27 cellular contexts compared by ENCODE assay signal in the genomic region with DNA sequence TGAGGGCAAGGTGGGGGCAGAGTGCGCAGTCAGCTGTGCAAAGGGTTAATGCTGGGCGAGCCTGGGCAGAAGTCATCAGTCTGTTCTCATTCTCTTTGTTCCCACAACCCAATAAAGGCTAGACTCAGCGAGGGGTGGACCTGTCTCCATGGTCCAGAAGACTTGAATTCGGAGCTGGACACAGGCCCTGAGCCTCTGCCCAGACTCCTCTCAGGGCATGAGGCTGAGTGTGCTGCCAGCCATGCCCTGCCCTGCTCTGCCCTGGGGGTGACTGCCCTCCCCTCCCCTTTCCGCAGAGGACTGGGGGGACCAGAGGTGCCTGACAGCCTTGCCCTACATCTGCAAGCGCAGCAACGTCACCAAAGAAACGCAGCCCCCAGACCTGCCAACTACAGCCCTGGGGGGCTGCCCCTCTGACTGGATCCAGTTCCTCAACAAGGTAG. TPM values are rescaled to one million over a fixed set of nuclear protein-coding genes. Genes with fewer than 3 reads are reported as not detected.
A peak's percentile ranks its signal among the peaks of the same experiment; 100 is the strongest.
DNase-seq lines count a peak whose midpoint lies in the region; ATAC-seq and TF ChIP-seq lines count a peak whose summit lies in the region.
"Had no signal": no experiment of that assay in that cellular context is flagged by ENCODE, and none has a peak within 500 bp of the region (broad histone marks: within the 10 kb centered on the region; RNA-seq: fewer than 3 reads in every experiment).

No MANE protein-coding gene starts in this region.

- H2BK12ac ChIP-seq in neuronal stem cell (ENCODE audit: low read length) (no peak overlapping the region), mesenchymal stem cell (ENCODE audit: low read length in 2 of 2) (no peak overlapping the region)

- peaks cover 0 to 6% of the 10 kb centered on the region in 2 donors for H3K36me3 ChIP-seq in esophagus (ENCODE audit: control insufficient read depth in 2 of 2, insufficient read depth in 2 of 2, low read length in 1 of 2)
- peaks cover 21 to 78% of the 10 kb centered on the region in 2 donors for H3K36me3 ChIP-seq in neuronal stem cell (replicated peaks in 1 of 2; ENCODE audit: control insufficient read depth in 2 of 2, insufficient read depth in 2 of 2, low read length in 2 of 2)
- peaks cover 0 to 38% (median 0%) of the 10 kb centered on the region in 6 donors for H3K36me3 ChIP-seq in spleen
- peaks cover 71 to 88% of the 10 kb centered on the region in 2 experiments for H3K36me3 ChIP-seq in mesenchymal stem cell (ENCODE audit: control insufficient read depth in 1 of 2, insufficient read depth in 2 of 2, low read depth in 1 of 2, low read length in 2 of 2)

- no peak overlapping the region for H3K9ac ChIP-seq in neuronal stem cell (ENCODE audit: low read depth, low read length, poor library complexity)
- no peak overlapping the region for H3K9ac ChIP-seq in mesenchymal stem cell (ENCODE audit: low read length)
- H3K9ac ChIP-seq: BLaER1 had no signal

- H2AK5ac ChIP-seq in neuronal stem cell (ENCODE audit: low read depth, low read length), result no peak overlapping the region
- H2AK5ac ChIP-seq in mesenchymal stem cell (ENCODE audit: low read length, severe bottlenecking), result no peak overlapping the region

- H2BK15ac ChIP-seq in neuronal stem cell (ENCODE audit: low read length) (no peak overlapping the region), mesenchymal stem cell (ENCODE audit: low read depth, poor library complexity, severe bottlenecking) (no peak overlapping the region)

- H2BK5ac ChIP-seq in neuronal stem cell (ENCODE audit: low read length) (peak overlapping the region; percentile 35), mesenchymal stem cell (ENCODE audit: low read depth, low read length, poor library complexity, severe bottlenecking) (no peak overlapping the region)

- no peak overlapping the region for H2AFZ ChIP-seq in neuronal stem cell (ENCODE audit: low read length)
- H2AFZ ChIP-seq in mesenchymal stem cell (ENCODE audit: low read depth, low read length), result no peak overlapping the region
- H2AFZ ChIP-seq: GM23338 had no signal

- 61 to 67% methylated on average over 8 of the region's 8 CpGs for WGBS in esophagus, 2 donors
- WGBS in neuronal stem cell (ENCODE audit: extremely low coverage in 2 of 2, insufficient read length in 2 of 2, insufficient replicate concordance in 1 of 2), 2 donors, result no CpG with 5 or more reads among the region's 8 CpGs
- 93 to 96% (median 94%) methylated on average over 6 to 8 of the region's 8 CpGs for WGBS in spleen, 5 donors
- WGBS in mesenchymal stem cell, result 99% methylated on average over 8 of the region's 8 CpGs

- no peak for TF ChIP-seq POLR2A in spleen (IDR thresholded peaks at IDR 0.05)

- H3K9me3 ChIP-seq in esophagus (ENCODE audit: control insufficient read depth in 2 of 2, insufficient read depth in 1 of 2, low read depth in 1 of 2, low read length in 1 of 2) (no peaks in the 10 kb centered on the region), neuronal stem cell (replicated peaks in 1 of 2; ENCODE audit: control insufficient read depth in 2 of 2, insufficient read depth in 1 of 2, low read depth in 1 of 2, low read length in 2 of 2) (no peaks in the 10 kb centered on the region), spleen (no peaks in the 10 kb centered on the region), mesenchymal stem cell (ENCODE audit: control insufficient read depth, low read length) (no peaks in the 10 kb centered on the region)
- H3K9me3 ChIP-seq: BLaER1 had no signal

- H3K14ac ChIP-seq in neuronal stem cell (ENCODE audit: low read length), result no peak overlapping the region
- no peak overlapping the region for H3K14ac ChIP-seq in mesenchymal stem cell (ENCODE audit: low read length in 2 of 2)

- no peak for TF ChIP-seq CTCF in spleen (IDR thresholded peaks at IDR 0.05 in 8 of 11, conservative IDR thresholded peaks at IDR 0.05 in 3 of 11)

- H2BK120ac ChIP-seq in neuronal stem cell (ENCODE audit: low read depth, low read length) (no peak overlapping the region), mesenchymal stem cell (ENCODE audit: low read depth, low read length) (no peak overlapping the region)

- H3K4me3 ChIP-seq in esophagus (ENCODE audit: low read depth in 1 of 2, low read length in 2 of 2) (no peak overlapping the region), neuronal stem cell (ENCODE audit: low read length in 2 of 2) (no peak overlapping the region), spleen (no peak overlapping the region), mesenchymal stem cell (ENCODE audit: insufficient read depth in 1 of 2, low read depth in 1 of 2, low read length in 2 of 2) (no peak overlapping the region)
- H3K4me3 ChIP-seq: BLaER1, GM12878, GM23338 had no signal

- H3K4me1 ChIP-seq in esophagus (ENCODE audit: control insufficient read depth in 2 of 2, insufficient read depth in 2 of 2, low read length in 1 of 2) (peaks cover 11 to 17% of the 10 kb centered on the region in 2 donors), neuronal stem cell (ENCODE audit: control insufficient read depth in 2 of 2, insufficient read depth in 1 of 2, low read depth in 1 of 2, low read length in 2 of 2) (no peaks in the 10 kb centered on the region), spleen (no peaks in the 10 kb centered on the region), mesenchymal stem cell (ENCODE audit: control insufficient read depth, insufficient read depth, low read depth, low read length) (no peaks in the 10 kb centered on the region)
- H3K4me1 ChIP-seq: BLaER1 had no signal

- H4K91ac ChIP-seq in neuronal stem cell (ENCODE audit: low read depth, low read length, poor library complexity), result no peak overlapping the region
- H4K91ac ChIP-seq in mesenchymal stem cell (ENCODE audit: low read length), result no peak overlapping the region

- H3K4me2 ChIP-seq in neuronal stem cell (ENCODE audit: insufficient read depth, low read length, poor library complexity, severe bottlenecking) (no peak overlapping the region), mesenchymal stem cell (ENCODE audit: low read length, poor library complexity, severe bottlenecking) (no peak overlapping the region)
- H3K4me2 ChIP-seq: BLaER1, GM23338 had no signal

- H3K27me3 ChIP-seq in esophagus (ENCODE audit: control insufficient read depth in 1 of 2, insufficient read depth in 2 of 2, low read length in 2 of 2), result no peaks in the 10 kb centered on the region
- no peaks in the 10 kb centered on the region for H3K27me3 ChIP-seq in neuronal stem cell (ENCODE audit: control insufficient read depth in 3 of 3, insufficient read depth in 3 of 3, low read depth in 1 of 3, low read length in 3 of 3)
- no peaks in the 10 kb centered on the region for H3K27me3 ChIP-seq in spleen (replicated peaks in 1 of 7)
- no peaks in the 10 kb centered on the region for H3K27me3 ChIP-seq in mesenchymal stem cell (ENCODE audit: control insufficient read depth in 1 of 2, insufficient read depth in 1 of 2, low read length in 2 of 2)
- H3K27me3 ChIP-seq: BLaER1 had no signal

- peak; percentile 59 for DNase-seq in activated effector memory CD4-positive, alpha-beta T cell treated with anti-CD3 and anti-CD28 coated beads, Interleukin-2, amount 50 U/mL, for 16 hours
- DNase-seq in activated effector memory CD4-positive, alpha-beta T cell treated with Interleukin-2 at 50 U/mL for 16 hours, result no peak
- DNase-seq in neuronal stem cell (ENCODE audit: low spot score) (no peak), spleen (peak; percentile 59), mesenchymal stem cell (no peak)
- DNase-seq: 8988T; Calu3; CD8-positive, alpha-beta T cell; DMS53; EL; IMR-90; Karpas-422; NCI-H146; NCI-H2227 treated with DMSO at 0.1 percent for 48 hours; NCI-H510A treated with DMSO at 0.1 percent for 48 hours; NCI-H82; OCI-M1; SHP77 treated with DMSO at 0.1 percent for 48 hours had no signal

- H3K23ac ChIP-seq in neuronal stem cell (ENCODE audit: low read depth, low read length, poor library complexity) (peak overlapping the region; percentile 40), mesenchymal stem cell (ENCODE audit: low read length in 2 of 2) (no peak overlapping the region)

- peaks cover 5% of the 10 kb centered on the region for H3K79me1 ChIP-seq in neuronal stem cell (ENCODE audit: low read depth, low read length)
- H3K79me1 ChIP-seq in mesenchymal stem cell (replicated peaks; ENCODE audit: low read length, poor library complexity, severe bottlenecking), result peaks cover 18% of the 10 kb centered on the region

- H3K27ac ChIP-seq in esophagus (ENCODE audit: low read depth in 2 of 2, low read length in 1 of 2), result peak overlapping the region; percentile 55 to 73
- H3K27ac ChIP-seq in neuronal stem cell (replicated peaks; ENCODE audit: low read length), result no peak overlapping the region
- H3K27ac ChIP-seq in spleen, result no peak overlapping the region
- H3K27ac ChIP-seq in mesenchymal stem cell (ENCODE audit: low read length, poor library complexity, severe bottlenecking), result no peak overlapping the region
- H3K27ac ChIP-seq: BLaER1, HL-60 had no signal

- ATAC-seq in HG03095 (IDR thresholded peaks at IDR 0.05; ENCODE audit: unreplicated experiment), result no peak
- ATAC-seq in HG02571 (IDR thresholded peaks at IDR 0.05; ENCODE audit: unreplicated experiment), result no peak
- ATAC-seq: CD8-positive, alpha-beta T cell; GM12878; GM23338; HCT116; SK-N-SH treated with all-trans-retinoic acid at 6 μM for 48 hours had no signal

- no peak overlapping the region for H4K8ac ChIP-seq in neuronal stem cell (ENCODE audit: low read depth, low read length)
- H4K8ac ChIP-seq in mesenchymal stem cell (ENCODE audit: low read length), result no peak overlapping the region

- intact Hi-C loops in spleen (cut with DNase I; ENCODE audit: low total_unique reads), result no loop called here

- H3K4ac ChIP-seq in neuronal stem cell (ENCODE audit: low read length), result no peak overlapping the region
- no peak overlapping the region for H3K4ac ChIP-seq in mesenchymal stem cell (ENCODE audit: low read depth in 1 of 2, low read length in 2 of 2)

- H3K18ac ChIP-seq in neuronal stem cell (ENCODE audit: low read length) (no peak overlapping the region), mesenchymal stem cell (ENCODE audit: low read depth in 1 of 2, low read length in 2 of 2) (no peak overlapping the region)

RNA-seq across cellular contexts. Expression of gene MRC2, which starts 54.5 kb away (rescaled TPM):
- polyA plus RNA-seq in esophagus, result 10 to 100 TPM; 24.6 to 54.6 TPM
- 31.9 TPM for polyA plus RNA-seq in neuronal stem cell (2013, experiment 1 of 2)
- 33.3 TPM for polyA plus RNA-seq in neuronal stem cell (2013, experiment 2 of 2)
- total RNA-seq in spleen, result 10 to 100 TPM; 20.7 to 75.1 (median 41.3) TPM
- 10 to 100 TPM in 1 of 3 donors, 1 to 10 TPM in 2; 4.5 to 19.2 (median 6.0) TPM for polyA plus RNA-seq in spleen
- polyA plus RNA-seq in mesenchymal stem cell (2013, experiment 1 of 2), result 173 TPM
- polyA plus RNA-seq in mesenchymal stem cell (2013, experiment 2 of 2), result 168 TPM

Comparison
In these comparisons a context has a peak if more than half of its experiments do, and no peak if none do; other contexts are left out.
1. DNase-seq: peak in activated effector memory CD4-positive, alpha-beta T cell treated with anti-CD3 and anti-CD28 coated beads, Interleukin-2, amount 50 U/mL, for 16 hours (single experiment) and spleen (single experiment); none in activated effector memory CD4-positive, alpha-beta T cell treated with Interleukin-2 at 50 U/mL for 16 hours (single experiment), neuronal stem cell (single experiment) and mesenchymal stem cell (single experiment).
2. H3K27ac ChIP-seq: peak in esophagus (2 of 2); none in neuronal stem cell (single experiment), spleen (0 of 8) and mesenchymal stem cell (single experiment).